ENCODE assay signal across 14 cellular contexts in genomic region chr14:93057586-93058280, GRCh38. TPM values are rescaled to one million over a fixed set of nuclear protein-coding genes. Genes with fewer than 3 reads are reported as not detected.
DNase-seq lines count a peak whose midpoint lies in the region; ATAC-seq and TF ChIP-seq lines count a peak whose summit lies in the region.
"Had no signal": no experiment of that assay in that cellular context is flagged by ENCODE, and none has a peak within 500 bp of the region (broad histone marks: within the 10 kb centered on the region; RNA-seq: fewer than 3 reads in every experiment).

No MANE protein-coding gene starts in this region.

- H3K27me3 ChIP-seq in right atrium auricular region (no peaks in the 10 kb centered on the region), Caco-2 (replicated peaks; ENCODE audit: control insufficient read depth, insufficient read depth, low read length) (no peaks in the 10 kb centered on the region)
- H3K27me3 ChIP-seq: ascending aorta had no signal

- H3K4me3 Mint-ChIP-seq in activated CD4-positive, alpha-beta T cell treated with anti-CD3 and anti-CD28 coated beads, Interleukin-2, amount 10 ng/mL, durations not matched to agents 7 days and 5 days = no peak overlapping the region
- peak overlapping the region; percentile 7 for H3K4me3 Mint-ChIP-seq in activated naive CD8-positive, alpha-beta T cell treated with anti-CD3 and anti-CD28 coated beads for 36 hours
- H3K4me3 Mint-ChIP-seq in stimulated activated naive CD8-positive, alpha-beta T cell treated with anti-CD3 and anti-CD28 coated beads, Interleukin-15, amount 100 ng/mL, for 72 hours = peak overlapping the region in 1 of 2 donors; percentile 49
- no peak overlapping the region for H3K4me3 Mint-ChIP-seq in Caco-2 (ENCODE audit: unreplicated experiment)
- H3K4me3 Mint-ChIP-seq: IgD-negative memory B cell had no signal

- H3K27ac ChIP-seq in right atrium auricular region = peak overlapping the region; percentile 66 to 68

- H3K9me3 ChIP-seq in right atrium auricular region = no peaks in the 10 kb centered on the region
- H3K9me3 ChIP-seq in Caco-2 = no peaks in the 10 kb centered on the region
- H3K9me3 ChIP-seq: ascending aorta had no signal

- no peak for TF ChIP-seq CTCF in right atrium auricular region (IDR thresholded peaks at IDR 0.05)
- peak in 1 of 2 experiments; percentile 6 for TF ChIP-seq CTCF in Caco-2 (IDR thresholded peaks at IDR 0.05; ENCODE audit: insufficient read depth in 1 of 2, low read depth in 1 of 2, low read length in 1 of 2, severe bottlenecking in 1 of 2, unreplicated experiment in 1 of 2)

- H3K4me3 ChIP-seq in right atrium auricular region (no peak overlapping the region), Caco-2 (ENCODE audit: low read depth, low read length) (no peak overlapping the region)
- H3K4me3 ChIP-seq: ascending aorta had no signal

- peaks cover 18% of the 10 kb centered on the region for H3K4me1 Mint-ChIP-seq in activated CD4-positive, alpha-beta T cell treated with anti-CD3 and anti-CD28 coated beads, Interleukin-2, amount 10 ng/mL, durations not matched to agents 7 days and 5 days
- peaks cover 66% of the 10 kb centered on the region for H3K4me1 Mint-ChIP-seq in activated naive CD8-positive, alpha-beta T cell treated with anti-CD3 and anti-CD28 coated beads for 36 hours
- peaks cover 83% of the 10 kb centered on the region for H3K4me1 Mint-ChIP-seq in stimulated activated naive CD8-positive, alpha-beta T cell treated with anti-CD3 and anti-CD28 coated beads, Interleukin-15, amount 100 ng/mL, for 72 hours
- no peaks in the 10 kb centered on the region for H3K4me1 Mint-ChIP-seq in Caco-2 (ENCODE audit: low read depth, unreplicated experiment)

- POLR2A ChIA-PET in activated CD4-positive, alpha-beta T cell treated with anti-CD3 and anti-CD28 coated beads, Interleukin-2, amount 10 ng/mL, durations not matched to agents 7 days and 5 days (lab: Charles Lee) = no interaction called here
- POLR2A ChIA-PET in Caco-2 (lab: Charles Lee) = no interaction called here

- no peaks in the 10 kb centered on the region for H3K36me3 ChIP-seq in right atrium auricular region
- H3K36me3 ChIP-seq in Caco-2 (ENCODE audit: control insufficient read depth, insufficient read depth, low read length) = no peaks in the 10 kb centered on the region
- H3K36me3 ChIP-seq: ascending aorta had no signal

- intact Hi-C loops in Caco-2 (cut with micrococcal nuclease; ENCODE audit: unreplicated experiment) = no loop called here

- no peak for ATAC-seq in stimulated activated naive CD8-positive, alpha-beta T cell treated with anti-CD3 and anti-CD28 coated beads, Interleukin-15, amount 100 ng/mL, for 72 hours

- H3K4me1 ChIP-seq in right atrium auricular region = peaks cover 0 to 59% of the 10 kb centered on the region in 2 donors
- no peaks in the 10 kb centered on the region for H3K4me1 ChIP-seq in Caco-2

- CTCF ChIA-PET in activated CD4-positive, alpha-beta T cell treated with anti-CD3 and anti-CD28 coated beads, Interleukin-2, amount 10 ng/mL, durations not matched to agents 7 days and 5 days (lab: Charles Lee) = interaction anchor here (0.7 kb wide), 1 partner anchor 10 kb away, joined by 3 read pairs; no protein-coding TSS in a partner anchor
- CTCF ChIA-PET in Caco-2 (lab: Charles Lee) = no interaction called here

- H3K27me3 Mint-ChIP-seq in activated CD4-positive, alpha-beta T cell treated with anti-CD3 and anti-CD28 coated beads, Interleukin-2, amount 10 ng/mL, durations not matched to agents 7 days and 5 days = no peaks in the 10 kb centered on the region
- no peaks in the 10 kb centered on the region for H3K27me3 Mint-ChIP-seq in activated naive CD8-positive, alpha-beta T cell treated with anti-CD3 and anti-CD28 coated beads for 36 hours
- no peaks in the 10 kb centered on the region for H3K27me3 Mint-ChIP-seq in stimulated activated naive CD8-positive, alpha-beta T cell treated with anti-CD3 and anti-CD28 coated beads, Interleukin-15, amount 100 ng/mL, for 72 hours
- no peaks in the 10 kb centered on the region for H3K27me3 Mint-ChIP-seq in Caco-2 (ENCODE audit: insufficient read depth, unreplicated experiment)
- H3K27me3 Mint-ChIP-seq: IgD-negative memory B cell had no signal

- no peak for DNase-seq in activated CD4-positive, alpha-beta T cell treated with anti-CD3 and anti-CD28 coated beads, Interleukin-2, amount 10 ng/mL, durations not matched to agents 7 days and 5 days
- DNase-seq in activated CD4-positive, alpha-beta T cell treated with anti-CD3 and anti-CD28 coated beads, Interleukin-2, amount 50 U/mL, for 4 hours = no peak
- no peak for DNase-seq in activated naive CD8-positive, alpha-beta T cell treated with anti-CD3 and anti-CD28 coated beads for 36 hours
- DNase-seq in right atrium auricular region (ENCODE audit: low spot score) = no peak
- DNase-seq in stimulated activated naive CD8-positive, alpha-beta T cell treated with anti-CD3 and anti-CD28 coated beads, Interleukin-15, amount 100 ng/mL, for 72 hours = no peak
- DNase-seq in NCI-H1105 (lab: John Stamatoyannopoulos, UW) = no peak
- DNase-seq in Caco-2 = no peak
- no peak for DNase-seq in NCI-H748 (lab: John Stamatoyannopoulos, UW; ENCODE audit: unreplicated experiment)
- DNase-seq: activated T-cell treated with anti-CD3 and anti-CD28 coated beads, Interleukin-2, amount 50 U/mL, for 48 hours; NCI-H1417 treated with DMSO at 0.1 percent for 48 hours; NCI-H510A treated with DMSO at 0.1 percent for 48 hours; stimulated activated CD4-positive, alpha-beta T cell treated with anti-CD3 and anti-CD28 coated beads, Interleukin-2, amount 100 ng/mL, for 48 hours had no signal

- peak overlapping the region; percentile 60 for H3K27ac Mint-ChIP-seq in activated CD4-positive, alpha-beta T cell treated with anti-CD3 and anti-CD28 coated beads, Interleukin-2, amount 10 ng/mL, durations not matched to agents 7 days and 5 days
- H3K27ac Mint-ChIP-seq in activated naive CD8-positive, alpha-beta T cell treated with anti-CD3 and anti-CD28 coated beads for 36 hours = peak overlapping the region; percentile 63
- H3K27ac Mint-ChIP-seq in stimulated activated naive CD8-positive, alpha-beta T cell treated with anti-CD3 and anti-CD28 coated beads, Interleukin-15, amount 100 ng/mL, for 72 hours = peak overlapping the region; percentile 86 to 95
- H3K27ac Mint-ChIP-seq in Caco-2 (ENCODE audit: unreplicated experiment) = no peak overlapping the region

- no peaks in the 10 kb centered on the region for H3K9me3 Mint-ChIP-seq in activated CD4-positive, alpha-beta T cell treated with anti-CD3 and anti-CD28 coated beads, Interleukin-2, amount 10 ng/mL, durations not matched to agents 7 days and 5 days
- no peaks in the 10 kb centered on the region for H3K9me3 Mint-ChIP-seq in activated naive CD8-positive, alpha-beta T cell treated with anti-CD3 and anti-CD28 coated beads for 36 hours
- no peaks in the 10 kb centered on the region for H3K9me3 Mint-ChIP-seq in stimulated activated naive CD8-positive, alpha-beta T cell treated with anti-CD3 and anti-CD28 coated beads, Interleukin-15, amount 100 ng/mL, for 72 hours
- no peaks in the 10 kb centered on the region for H3K9me3 Mint-ChIP-seq in Caco-2 (ENCODE audit: unreplicated experiment)
- H3K9me3 Mint-ChIP-seq: IgD-negative memory B cell had no signal

- H3K36me3 Mint-ChIP-seq in activated CD4-positive, alpha-beta T cell treated with anti-CD3 and anti-CD28 coated beads, Interleukin-2, amount 10 ng/mL, durations not matched to agents 7 days and 5 days (ENCODE audit: low read depth) = no peaks in the 10 kb centered on the region
- H3K36me3 Mint-ChIP-seq in activated naive CD8-positive, alpha-beta T cell treated with anti-CD3 and anti-CD28 coated beads for 36 hours = peaks cover 16% of the 10 kb centered on the region
- peaks cover 6% of the 10 kb centered on the region for H3K36me3 Mint-ChIP-seq in Caco-2 (ENCODE audit: insufficient read depth, unreplicated experiment)
- H3K36me3 Mint-ChIP-seq: IgD-negative memory B cell had no signal

- BruUV-seq in Caco-2 (replicated peaks; lab: Mats Ljungman, UMichigan) = no TSS peak

RNA-seq across cellular contexts. Expression of gene ITPK1, which starts 58.0 kb away (rescaled TPM):
- 10 to 100 TPM; 63.7 to 71.0 TPM for total RNA-seq in activated CD4-positive, alpha-beta T cell treated with anti-CD3 and anti-CD28 coated beads, Interleukin-2, amount 10 ng/mL, durations not matched to agents 7 days and 5 days
- 10 to 100 TPM; 87.0 to 87.4 TPM for total RNA-seq in activated naive CD8-positive, alpha-beta T cell treated with anti-CD3 and anti-CD28 coated beads for 36 hours
- total RNA-seq in right atrium auricular region (10 to 100 TPM; 58.3 to 76.0 TPM), Caco-2 (2022) (57.9 and 60.1 TPM in 2 replicates)
